In the genomic region with DNA sequence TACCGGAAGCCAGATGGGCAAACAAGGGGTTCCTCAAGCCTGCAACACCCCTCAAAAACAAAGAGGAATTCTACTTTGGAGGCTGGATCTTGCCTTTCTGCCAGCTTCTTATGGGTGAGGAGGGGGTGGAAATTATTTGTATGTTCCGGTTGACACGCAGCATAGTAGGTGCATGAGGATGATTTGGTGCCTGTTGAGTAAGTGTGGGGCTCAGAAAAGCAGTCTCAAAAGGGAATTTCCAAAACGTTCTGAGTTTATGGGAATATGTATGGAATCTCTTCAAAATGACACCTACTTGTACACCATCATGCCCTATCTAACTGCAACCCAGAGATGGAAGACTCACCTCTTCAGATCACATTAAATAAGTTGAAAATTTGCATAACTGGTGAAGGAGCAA, we compare ENCODE assay signal across 21 cellular contexts. TPM values are rescaled to one million over a fixed set of nuclear protein-coding genes. Genes with fewer than 3 reads are reported as not detected.
DNase-seq lines count a peak whose midpoint lies in the region; ATAC-seq and TF ChIP-seq lines count a peak whose summit lies in the region.
"Had no signal": no experiment of that assay in that cellular context is flagged by ENCODE, and none has a peak within 500 bp of the region (broad histone marks: within the 10 kb centered on the region; RNA-seq: fewer than 3 reads in every experiment).

No MANE protein-coding gene starts in this region.

- H3K36me3 ChIP-seq in A673 (ENCODE audit: insufficient read depth, low read length, poor library complexity, severe bottlenecking) (no peaks in the 10 kb centered on the region), neural progenitor cell (no peaks in the 10 kb centered on the region)
- H3K36me3 ChIP-seq: BLaER1 treated with 17β-estradiol and CSF1 and Interleukin-3, amounts not matched to agents 10 nM and 100 nM; SJSA1 had no signal

- BruUV-seq in A673 (replicated peaks; lab: Mats Ljungman, UMichigan), result no TSS peak

- H3K27me3 Mint-ChIP-seq in neural progenitor cell (ENCODE audit: insufficient read depth, low read depth), result peaks cover 11% of the 10 kb centered on the region
- no peaks in the 10 kb centered on the region for H3K27me3 Mint-ChIP-seq in activated naive CD8-positive, alpha-beta T cell treated with anti-CD3 and anti-CD28 coated beads, Interleukin-2, amount 50 U/mL, for 24 hours
- H3K27me3 Mint-ChIP-seq: activated B cell treated with CpG ODN at 0.5 μM for 24 hours; activated CD8-positive, alpha-beta T cell treated with anti-CD3 and anti-CD28 coated beads for 36 hours had no signal

- H2AFZ ChIP-seq in neural progenitor cell (replicated peaks), result peak overlapping the region; percentile 21

- no peak overlapping the region for H3K9ac ChIP-seq in neural progenitor cell

- intact Hi-C loops in A673 (cut with micrococcal nuclease; ENCODE audit: unreplicated experiment), result no loop called here

- no peaks in the 10 kb centered on the region for H3K36me3 Mint-ChIP-seq in neural progenitor cell
- no peaks in the 10 kb centered on the region for H3K36me3 Mint-ChIP-seq in activated naive CD8-positive, alpha-beta T cell treated with anti-CD3 and anti-CD28 coated beads, Interleukin-2, amount 50 U/mL, for 24 hours (ENCODE audit: low read depth)

- CTCF ChIA-PET in A673 (lab: Charles Lee) (no interaction called here), RWPE1 (lab: Yijun Ruan, JAX) (interaction anchor here (0.7 kb wide), 1 partner anchor 11 kb away, joined by 3 read pairs; no protein-coding TSS in a partner anchor)

- POLR2A ChIA-PET in A673 (lab: Charles Lee; ENCODE audit: low non-redundant PET), result no interaction called here
- POLR2A ChIA-PET in RWPE1 (lab: Yijun Ruan, JAX; ENCODE audit: low non-redundant PET), result interaction anchor here (1.2 kb wide), 1 partner anchor 9 kb away, joined by 8 read pairs; a partner anchor contains a TSS

- no peak overlapping the region for H3K4me2 ChIP-seq in neural progenitor cell
- H3K4me2 ChIP-seq: A549; BLaER1 treated with 17β-estradiol and CSF1 and Interleukin-3, amounts not matched to agents 10 nM and 100 nM had no signal

- H3K79me2 ChIP-seq in neural progenitor cell (ENCODE audit: low read depth), result peaks cover 17% of the 10 kb centered on the region

- peaks cover 16% of the 10 kb centered on the region for H3K4me1 Mint-ChIP-seq in neural progenitor cell
- peaks cover 43% of the 10 kb centered on the region for H3K4me1 Mint-ChIP-seq in activated naive CD8-positive, alpha-beta T cell treated with anti-CD3 and anti-CD28 coated beads, Interleukin-2, amount 50 U/mL, for 24 hours

- peaks cover 9% of the 10 kb centered on the region for H3K4me1 ChIP-seq in A673 (ENCODE audit: insufficient read depth, low read length, poor library complexity, severe bottlenecking)
- H3K4me1 ChIP-seq in neural progenitor cell, result peaks cover 6% of the 10 kb centered on the region

- H3K4me3 Mint-ChIP-seq in neural progenitor cell, result peak overlapping the region; percentile 55
- H3K4me3 Mint-ChIP-seq in activated naive CD8-positive, alpha-beta T cell treated with anti-CD3 and anti-CD28 coated beads, Interleukin-2, amount 50 U/mL, for 24 hours, result no peak overlapping the region
- H3K4me3 Mint-ChIP-seq: activated B cell treated with CpG ODN at 0.5 μM for 24 hours had no signal

- no peak overlapping the region for H3K4me3 ChIP-seq in A673 (ENCODE audit: low read depth, low read length, poor library complexity, severe bottlenecking)
- H3K4me3 ChIP-seq in epithelial cell of esophagus (ENCODE audit: low read length), result peak overlapping the region; percentile 24
- no peak overlapping the region for H3K4me3 ChIP-seq in neural progenitor cell
- H3K4me3 ChIP-seq: A549; BLaER1 treated with 17β-estradiol and CSF1 and Interleukin-3, amounts not matched to agents 10 nM and 100 nM; SJSA1 had no signal

- H3K9me3 ChIP-seq in A673 (ENCODE audit: low read depth, low read length, poor library complexity, severe bottlenecking) (no peaks in the 10 kb centered on the region), neural progenitor cell (ENCODE audit: low read depth) (no peaks in the 10 kb centered on the region)
- H3K9me3 ChIP-seq: A549; BLaER1 treated with 17β-estradiol and CSF1 and Interleukin-3, amounts not matched to agents 10 nM and 100 nM; SJSA1 had no signal

- no peaks in the 10 kb centered on the region for H3K9me3 Mint-ChIP-seq in neural progenitor cell
- no peaks in the 10 kb centered on the region for H3K9me3 Mint-ChIP-seq in activated naive CD8-positive, alpha-beta T cell treated with anti-CD3 and anti-CD28 coated beads, Interleukin-2, amount 50 U/mL, for 24 hours
- H3K9me3 Mint-ChIP-seq: activated B cell treated with CpG ODN at 0.5 μM for 24 hours; activated CD8-positive, alpha-beta T cell treated with anti-CD3 and anti-CD28 coated beads for 36 hours; activated naive CD4-positive, alpha-beta T cell treated with anti-CD3 and anti-CD28 coated beads for 36 hours had no signal

- no peak overlapping the region for H3K27ac Mint-ChIP-seq in neural progenitor cell
- no peak overlapping the region for H3K27ac Mint-ChIP-seq in activated naive CD8-positive, alpha-beta T cell treated with anti-CD3 and anti-CD28 coated beads, Interleukin-2, amount 50 U/mL, for 24 hours
- H3K27ac Mint-ChIP-seq: activated B cell treated with CpG ODN at 0.5 μM for 24 hours; activated CD8-positive, alpha-beta T cell treated with anti-CD3 and anti-CD28 coated beads for 36 hours; activated naive CD4-positive, alpha-beta T cell treated with anti-CD3 and anti-CD28 coated beads for 36 hours had no signal

- peak overlapping the region; percentile 22 for H3K27ac ChIP-seq in A673 (ENCODE audit: low read depth, low read length, poor library complexity, severe bottlenecking)
- peak overlapping the region; percentile 99 for H3K27ac ChIP-seq in RWPE1
- H3K27ac ChIP-seq in neural progenitor cell, result no peak overlapping the region
- H3K27ac ChIP-seq: BLaER1 treated with 17β-estradiol and CSF1 and Interleukin-3, amounts not matched to agents 10 nM and 100 nM; SJSA1 had no signal

- H4K20me1 ChIP-seq in neural progenitor cell (ENCODE audit: low read depth), result peaks cover 14% of the 10 kb centered on the region

- no peak for ATAC-seq in activated naive CD8-positive, alpha-beta T cell treated with anti-CD3 and anti-CD28 coated beads, Interleukin-2, amount 50 U/mL, for 24 hours
- ATAC-seq: A549; activated CD8-positive, alpha-beta T cell treated with anti-CD3 and anti-CD28 coated beads for 36 hours; left lobe of liver had no signal

- no peak for TF ChIP-seq CTCF in A673 (conservative IDR thresholded peaks at IDR 0.05; ENCODE audit: low read depth, low read length)
- no peak for TF ChIP-seq CTCF in RWPE1 (conservative IDR thresholded peaks at IDR 0.05; ENCODE audit: low read depth)
- TF ChIP-seq CTCF in epithelial cell of esophagus (IDR thresholded peaks at IDR 0.05; ENCODE audit: insufficient read depth, low read depth, low read length, missing control alignments), result no peak
- TF ChIP-seq CTCF in neural progenitor cell (IDR thresholded peaks at IDR 0.05), result no peak

- H3K27me3 ChIP-seq in A673 (replicated peaks; ENCODE audit: insufficient read depth, low read depth, low read length, poor library complexity), result no peaks in the 10 kb centered on the region
- H3K27me3 ChIP-seq in neural progenitor cell, result no peaks in the 10 kb centered on the region
- H3K27me3 ChIP-seq: BLaER1 treated with 17β-estradiol and CSF1 and Interleukin-3, amounts not matched to agents 10 nM and 100 nM; SJSA1 had no signal

- H3F3A ChIP-seq in neural progenitor cell (ENCODE audit: low read depth), result peaks cover 17% of the 10 kb centered on the region

- DNase-seq in A673 (ENCODE audit: low spot score), result no peak
- no peak for DNase-seq in RWPE1 (ENCODE audit: low spot score)
- DNase-seq in epithelial cell of esophagus (ENCODE audit: low read depth), result peak; percentile 70
- DNase-seq in neural progenitor cell (ENCODE audit: low spot score), result no peak
- DNase-seq in activated naive CD8-positive, alpha-beta T cell treated with anti-CD3 and anti-CD28 coated beads, Interleukin-2, amount 50 U/mL, for 24 hours, result no peak
- no peak for DNase-seq in NCI-H1417 treated with DMSO at 0.1 percent for 48 hours (lab: John Stamatoyannopoulos, UW)
- DNase-seq in NK-92 (lab: John Stamatoyannopoulos, UW; ENCODE audit: unreplicated experiment), result no peak
- no peak for DNase-seq in UCSD-AML1 (lab: John Stamatoyannopoulos, UW; ENCODE audit: unreplicated experiment)
- DNase-seq: activated B cell treated with CpG ODN at 0.5 μM for 24 hours; activated CD8-positive, alpha-beta T cell treated with anti-CD3 and anti-CD28 coated beads for 36 hours; activated naive CD4-positive, alpha-beta T cell treated with anti-CD3 and anti-CD28 coated beads for 36 hours; activated T-cell treated with anti-CD3 and anti-CD28 coated beads, Interleukin-2, amount 50 U/mL, for 48 hours; anterior cingulate cortex; effector memory CD4-positive, alpha-beta T cell; KG1; NCI-H1930; stimulated activated CD4-positive, alpha-beta T cell treated with anti-CD3 and anti-CD28 coated beads, Interleukin-4, amount 100 ng/mL, for 4 hours had no signal

RNA-seq across cellular contexts. Expression of a gene that starts 3.0 kb away (rescaled TPM):
- 189 and 203 TPM in 2 replicates for total RNA-seq in A673 (2021)
- total RNA-seq in neural progenitor cell (ENCODE audit: low replicate concordance), result 41.9 and 96.4 TPM in 2 replicates

RNA-seq across cellular contexts. Expression of a gene that starts 8.2 kb away (rescaled TPM):
- 105 and 122 TPM in 2 replicates for total RNA-seq in A673 (2021)
- 61.4 and 61.9 TPM in 2 replicates for total RNA-seq in neural progenitor cell (ENCODE audit: low replicate concordance)

RNA-seq across cellular contexts. Expression of a gene that starts 30.5 kb away (rescaled TPM):
- total RNA-seq in A673 (2021) (59.4 and 61.7 TPM in 2 replicates), neural progenitor cell (ENCODE audit: low replicate concordance) (23.6 and 83.6 TPM in 2 replicates)

RNA-seq across cellular contexts. Expression of a gene that starts 45.4 kb away (rescaled TPM):
- 180 and 196 TPM in 2 replicates for total RNA-seq in A673 (2021)
- total RNA-seq in neural progenitor cell (ENCODE audit: low replicate concordance), result 38.0 and 177 TPM in 2 replicates

RNA-seq across cellular contexts. Expression of a gene that starts 51.3 kb away (rescaled TPM):
- total RNA-seq in A673 (2021) (0.72 TPM in 1 of 2 replicates, not detected in the other), neural progenitor cell (ENCODE audit: low replicate concordance) (not detected in 2 replicates)
- total RNA-seq: activated B cell treated with CpG ODN at 0.5 μM for 24 hours; activated naive CD4-positive, alpha-beta T cell treated with anti-CD3 and anti-CD28 coated beads for 36 hours; SJSA1 had no signal
